12 cellular contexts compared by ENCODE assay signal in the genomic region with DNA sequence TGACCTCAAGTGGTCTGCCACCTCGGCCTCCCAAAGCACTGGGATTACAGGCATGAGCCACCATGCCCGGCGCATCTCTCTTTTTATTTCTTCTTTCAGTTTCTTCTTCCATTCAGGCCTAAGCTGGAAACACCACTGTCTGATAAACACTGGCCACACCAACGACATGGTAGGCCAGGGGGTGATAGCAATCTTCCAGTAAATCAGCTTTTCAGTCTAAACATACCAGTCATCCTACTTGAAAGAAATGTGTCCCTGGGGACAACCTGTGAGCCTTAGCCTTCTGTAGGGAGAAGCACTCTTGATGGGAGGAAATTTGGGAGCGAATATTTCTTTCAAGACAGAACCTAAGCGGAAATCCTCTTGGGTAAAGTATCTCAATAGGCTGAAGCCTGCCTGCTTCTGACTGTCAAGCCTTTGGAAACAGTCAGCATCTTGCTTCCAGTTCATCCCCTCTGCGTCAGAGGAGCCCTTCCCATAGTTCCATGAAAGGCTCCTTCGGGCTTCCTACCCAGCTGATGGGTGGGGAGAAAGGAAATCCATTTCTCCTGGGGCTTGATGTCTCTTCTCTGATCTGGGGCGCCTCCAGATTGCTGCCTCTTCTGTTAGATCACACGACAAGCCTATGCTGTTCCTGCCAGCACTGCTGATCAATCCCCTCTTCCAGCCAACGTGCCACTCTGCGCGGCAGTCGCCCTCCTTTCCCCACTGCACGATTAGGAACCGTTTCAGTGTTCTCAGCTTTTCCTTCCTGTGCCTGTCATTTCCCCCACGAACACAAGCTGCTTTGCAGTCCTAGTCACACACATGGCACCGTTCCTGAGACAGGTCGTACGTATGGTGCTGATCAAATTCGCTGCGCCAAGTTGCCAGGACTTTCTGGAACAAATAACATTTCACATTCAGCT. TPM values are rescaled to one million over a fixed set of nuclear protein-coding genes. Genes with fewer than 3 reads are reported as not detected.
A peak's percentile ranks its signal among the peaks of the same experiment; 100 is the strongest.
DNase-seq lines count a peak whose midpoint lies in the region; ATAC-seq and TF ChIP-seq lines count a peak whose summit lies in the region.
"Had no signal": no experiment of that assay in that cellular context is flagged by ENCODE, and none has a peak within 500 bp of the region (broad histone marks: within the 10 kb centered on the region; RNA-seq: fewer than 3 reads in every experiment).

No MANE protein-coding gene starts in this region.

- H3K9me3 ChIP-seq in mammary epithelial cell (replicated peaks; ENCODE audit: insufficient read depth, low read length) (no peaks in the 10 kb centered on the region), osteoblast (ENCODE audit: low read depth, low read length) (no peaks in the 10 kb centered on the region), colonic mucosa (no peaks in the 10 kb centered on the region)

- intact Hi-C loops in MCF 10A (cut with micrococcal nuclease): no loop called here
- intact Hi-C loops in mammary epithelial cell (cut with micrococcal nuclease): no loop called here
- intact Hi-C loops in head of caudate nucleus (cut with DNase I): no loop called here
- intact Hi-C loops in colonic mucosa (cut with DNase I): no loop called here

- TF ChIP-seq CTCF in MCF 10A (IDR thresholded peaks at IDR 0.05; ENCODE audit: unreplicated experiment): no peak
- TF ChIP-seq CTCF in mammary epithelial cell (conservative IDR thresholded peaks at IDR 0.05 in 1 of 2, IDR thresholded peaks at IDR 0.05 in 1 of 2; ENCODE audit: extremely low read depth in 1 of 2, insufficient read depth in 1 of 2, low read depth in 1 of 2, low read length in 2 of 2): no peak
- no peak for TF ChIP-seq CTCF in osteoblast (IDR thresholded peaks at IDR 0.05; ENCODE audit: extremely low read depth, low read depth, low read length)
- TF ChIP-seq CTCF in colonic mucosa (IDR thresholded peaks at IDR 0.05): no peak

- no peak for ATAC-seq in HG02938 (IDR thresholded peaks at IDR 0.05; ENCODE audit: unreplicated experiment)
- ATAC-seq: natural killer cell had no signal

- POLR2A ChIA-PET in MCF 10A (lab: Yijun Ruan, JAX): interaction anchor here (1.0 kb wide), 1 partner anchor 11 kb away, joined by 3 read pairs; no protein-coding TSS in a partner anchor

- H3K4me1 ChIP-seq in mammary epithelial cell (ENCODE audit: insufficient read depth, low read length): peaks cover 16% of the 10 kb centered on the region
- peaks cover 33% of the 10 kb centered on the region for H3K4me1 ChIP-seq in osteoblast (ENCODE audit: insufficient read depth, low read length)
- no peaks in the 10 kb centered on the region for H3K4me1 ChIP-seq in colonic mucosa

- H3K4me3 ChIP-seq in mammary epithelial cell (replicated peaks in 1 of 3; ENCODE audit: insufficient read depth in 1 of 3, low read depth in 2 of 3, low read length in 3 of 3) (no peak overlapping the region), osteoblast (ENCODE audit: insufficient read depth, low read length) (no peak overlapping the region), colonic mucosa (no peak overlapping the region)

- no peaks in the 10 kb centered on the region for H3K9me3 Mint-ChIP-seq in MCF 10A (ENCODE audit: unreplicated experiment)
- H3K9me3 Mint-ChIP-seq: natural killer cell; stimulated activated naive CD8-positive, alpha-beta T cell treated with anti-CD3 and anti-CD28 coated beads, Interleukin-15, Interleukin-2, amounts not matched to agents 100 ng/mL and 50 ng/mL, for 24 hours had no signal

- no peaks in the 10 kb centered on the region for H3K4me1 Mint-ChIP-seq in MCF 10A (ENCODE audit: insufficient read depth, unreplicated experiment)

- H4K20me1 ChIP-seq in mammary epithelial cell (ENCODE audit: insufficient read depth, low read length): no peaks in the 10 kb centered on the region
- no peaks in the 10 kb centered on the region for H4K20me1 ChIP-seq in osteoblast (ENCODE audit: insufficient read depth, low read length)

- no peaks in the 10 kb centered on the region for H3K27me3 Mint-ChIP-seq in MCF 10A (ENCODE audit: insufficient read depth, unreplicated experiment)
- H3K27me3 Mint-ChIP-seq: stimulated activated naive CD8-positive, alpha-beta T cell treated with anti-CD3 and anti-CD28 coated beads, Interleukin-15, Interleukin-2, amounts not matched to agents 100 ng/mL and 50 ng/mL, for 24 hours had no signal

- peak overlapping the region; percentile 82 for H3K27ac Mint-ChIP-seq in MCF 10A (ENCODE audit: low read depth, unreplicated experiment)
- H3K27ac Mint-ChIP-seq: stimulated activated naive CD8-positive, alpha-beta T cell treated with anti-CD3 and anti-CD28 coated beads, Interleukin-15, Interleukin-2, amounts not matched to agents 100 ng/mL and 50 ng/mL, for 24 hours had no signal

- dilution Hi-C loops in mammary epithelial cell (cut with HindIII; ENCODE audit: low sequenced_read_pairs): no loop called here

- H3K36me3 Mint-ChIP-seq in MCF 10A (ENCODE audit: insufficient read depth, unreplicated experiment): peaks cover 1% of the 10 kb centered on the region
- H3K36me3 Mint-ChIP-seq: natural killer cell had no signal

- CTCF ChIA-PET in MCF 10A (lab: Yijun Ruan, JAX) (interaction anchor here (0.6 kb wide), 2 partner anchors 31 to 325 kb away, joined by 3 read pairs; no protein-coding TSS in a partner anchor), mammary epithelial cell (lab: Charles Lee; ENCODE audit: low non-redundant PET) (no interaction called here)

- 91% methylated on average over 22 of the region's 22 CpGs for whole genome bisulfite sequencing in mammary epithelial cell (ENCODE audit: low coverage, missing lambda C conversion rate)

- H2AFZ ChIP-seq in mammary epithelial cell (ENCODE audit: low read depth, low read length) (no peak overlapping the region), osteoblast (ENCODE audit: low read length) (peak overlapping the region; percentile 69)

- H3K4me3 Mint-ChIP-seq in MCF 10A (ENCODE audit: unreplicated experiment): no peak overlapping the region
- H3K4me3 Mint-ChIP-seq: natural killer cell; stimulated activated naive CD8-positive, alpha-beta T cell treated with anti-CD3 and anti-CD28 coated beads, Interleukin-15, Interleukin-2, amounts not matched to agents 100 ng/mL and 50 ng/mL, for 24 hours had no signal

- H3K79me2 ChIP-seq in mammary epithelial cell (ENCODE audit: insufficient read depth, low read length) (no peaks in the 10 kb centered on the region), osteoblast (ENCODE audit: insufficient read depth, low read length) (no peaks in the 10 kb centered on the region)

- DNase-seq in MCF 10A (ENCODE audit: unreplicated experiment) (no peak), mammary epithelial cell (no peak), head of caudate nucleus (peak in 30 of 42 donors; percentile 4 to 63 (median 30)), osteoblast (ENCODE audit: insufficient read length, low spot score, missing footprints) (no peak), HT-29 (ENCODE audit: low spot score) (no peak), colonic mucosa (no peak)
- DNase-seq in stimulated activated CD4-positive, alpha-beta T cell treated with anti-CD3 and anti-CD28 coated beads, Interleukin-12 subunit alpha, Interleukin-12 subunit beta, amount 100 ng/mL, for 4 hours: no peak
- DNase-seq: activated T-cell treated with anti-CD3 and anti-CD28 coated beads, Interleukin-2, amount 50 U/mL, for 1 hour; natural killer cell; NCI-H2029 had no signal

- H3K4me2 ChIP-seq in mammary epithelial cell (ENCODE audit: insufficient read depth, low read depth, low read length) (no peak overlapping the region), osteoblast (ENCODE audit: insufficient read depth, low read length) (peak overlapping the region; percentile 11)

- no peak overlapping the region for H3K27ac ChIP-seq in mammary epithelial cell (ENCODE audit: insufficient read depth, low read depth, low read length)
- H3K27ac ChIP-seq in osteoblast (ENCODE audit: low read depth, low read length): peak overlapping the region; percentile 25
- H3K27ac ChIP-seq in colonic mucosa: no peak overlapping the region

- H3K9ac ChIP-seq in mammary epithelial cell (ENCODE audit: insufficient read depth, low read length) (no peak overlapping the region), colonic mucosa (ENCODE audit: low read depth in 2 of 2, low read length in 2 of 2) (no peak overlapping the region)

- H3K27me3 ChIP-seq in mammary epithelial cell (ENCODE audit: insufficient read depth, low read length) (no peaks in the 10 kb centered on the region), osteoblast (ENCODE audit: insufficient read depth, low read length) (no peaks in the 10 kb centered on the region), colonic mucosa (no peaks in the 10 kb centered on the region)

- H3K36me3 ChIP-seq in mammary epithelial cell (ENCODE audit: insufficient read depth, low read length) (no peaks in the 10 kb centered on the region), osteoblast (ENCODE audit: insufficient read depth, low read length) (no peaks in the 10 kb centered on the region), colonic mucosa (no peaks in the 10 kb centered on the region)

- in situ Hi-C loops in mammary epithelial cell (cut with MboI; ENCODE audit: low sequenced_read_pairs in 2 of 2): no loop called here

- BruUV-seq in MCF 10A (replicated peaks; lab: Mats Ljungman, UMichigan): no TSS peak
- BruUV-seq in mammary epithelial cell (replicated peaks; lab: Mats Ljungman, UMichigan): no TSS peak

RNA-seq across cellular contexts. Expression of a gene that starts 49.5 kb away (rescaled TPM):
- total RNA-seq in MCF 10A (2022): 19.2 and 24.0 TPM in 2 replicates
- 10 to 100 TPM; 19.0 to 24.4 TPM for total RNA-seq in mammary epithelial cell
- 2.9 TPM for polyA plus RNA-seq in mammary epithelial cell
- polyA minus RNA-seq in mammary epithelial cell: 5.1 TPM
- 19.2 and 24.2 TPM in 2 replicates for total RNA-seq in osteoblast
- 5.4 and 6.1 TPM in 2 replicates for total RNA-seq in HT-29 (2014; rRNA removed; shearing (Covaris generic))
- 10 to 100 TPM; 25.1 to 28.6 TPM for total RNA-seq in colonic mucosa

Comparison
In these comparisons a context has a peak if more than half of its experiments do, and no peak if none do; other contexts are left out.
1. DNase-seq: peak in head of caudate nucleus (30 of 42); none in MCF 10A (single experiment), mammary epithelial cell (single experiment), osteoblast (single experiment), stimulated activated CD4-positive, alpha-beta T cell treated with anti-CD3 and anti-CD28 coated beads, Interleukin-12 subunit alpha, Interleukin-12 subunit beta, amount 100 ng/mL, for 4 hours (single experiment), HT-29 (single experiment) and colonic mucosa (single experiment).